Comparison of ENCODE assay signal across 26 cellular contexts in genomic region chr7:30302656-30303311, GRCh38. TPM values are rescaled to one million over a fixed set of nuclear protein-coding genes. Genes with fewer than 3 reads are reported as not detected.
DNase-seq lines count a peak whose midpoint lies in the region; ATAC-seq and TF ChIP-seq lines count a peak whose summit lies in the region.
"Had no signal": no experiment of that assay in that cellular context is flagged by ENCODE, and none has a peak within 500 bp of the region (broad histone marks: within the 10 kb centered on the region; RNA-seq: fewer than 3 reads in every experiment).

No MANE protein-coding gene starts in this region.

- H3K79me1 ChIP-seq in trophoblast cell (ENCODE audit: low read length): no peaks in the 10 kb centered on the region

- no peak overlapping the region for H3K4me3 ChIP-seq in trophoblast cell (ENCODE audit: low read depth, low read length)
- H3K4me3 ChIP-seq: BLaER1, left ventricle myocardium inferior, ovary, Peyer's patch, tibial nerve had no signal

- no peak overlapping the region for H3K18ac ChIP-seq in trophoblast cell (ENCODE audit: low read length)

- no peak overlapping the region for H2BK120ac ChIP-seq in trophoblast cell (ENCODE audit: insufficient read depth, low read length, poor library complexity)

- H3K79me2 ChIP-seq in trophoblast cell (ENCODE audit: control insufficient read depth, insufficient read depth, low read length, poor library complexity): peaks cover 9% of the 10 kb centered on the region

- H2BK5ac ChIP-seq in trophoblast cell (ENCODE audit: low read depth, low read length, poor library complexity): no peak overlapping the region

- H2AK5ac ChIP-seq in trophoblast cell (ENCODE audit: low read length): no peak overlapping the region

- TF ChIP-seq CTCF in GM20000 (IDR thresholded peaks at IDR 0.05; ENCODE audit: extremely low read depth, missing control alignments): no peak

- H3K9me3 ChIP-seq in trophoblast cell (ENCODE audit: insufficient read depth, low read depth, low read length): no peaks in the 10 kb centered on the region
- H3K9me3 ChIP-seq: left ventricle myocardium inferior, ovary, Peyer's patch, tibial nerve had no signal

- H3K27ac ChIP-seq in trophoblast cell (ENCODE audit: low read depth, low read length): no peak overlapping the region
- H3K27ac ChIP-seq: BLaER1, left ventricle myocardium inferior, ovary, Peyer's patch, tibial nerve had no signal

- no peak overlapping the region for H2AFZ ChIP-seq in trophoblast cell (ENCODE audit: insufficient read depth, low read length, poor library complexity)

- H2BK12ac ChIP-seq in trophoblast cell (ENCODE audit: low read length): no peak overlapping the region

- H3K4me2 ChIP-seq in trophoblast cell (ENCODE audit: low read length): no peak overlapping the region
- H3K4me2 ChIP-seq: BLaER1 had no signal

- H3K36me3 ChIP-seq in trophoblast cell (ENCODE audit: control insufficient read depth in 1 of 2, insufficient read depth in 2 of 2, low read length in 2 of 2): peaks cover 0 to 3% of the 10 kb centered on the region in 2 experiments
- H3K36me3 ChIP-seq: left ventricle myocardium inferior, ovary, Peyer's patch, tibial nerve had no signal

- WGBS in trophoblast cell (ENCODE audit: extremely low coverage, insufficient coverage, insufficient read length): no CpG with 5 or more reads among the region's 10 CpGs

- H3K14ac ChIP-seq in trophoblast cell (ENCODE audit: low read length): no peak overlapping the region

- H4K12ac ChIP-seq in trophoblast cell (ENCODE audit: low read depth, low read length): no peak overlapping the region

- no peak overlapping the region for H3K23ac ChIP-seq in trophoblast cell (ENCODE audit: low read length)

- H3K9ac ChIP-seq in trophoblast cell (ENCODE audit: low read length): no peak overlapping the region
- H3K9ac ChIP-seq: BLaER1 had no signal

- DNase-seq in trophoblast cell (no peak), KG1 (lab: John Stamatoyannopoulos, UW) (no peak), GM20000 (ENCODE audit: low spot score) (no peak)
- DNase-seq: activated CD4-positive, alpha-beta memory T cell treated with anti-CD3 and anti-CD28 coated beads, Interleukin-2, amount 10 ng/mL, durations not matched to agents 7 days and 5 days; activated CD4-positive, CD25-positive, alpha-beta regulatory T cell treated with anti-CD3 and anti-CD28 coated beads, Interleukin-2, amount 50 U/mL, for 72 hours; activated CD8-positive, alpha-beta memory T cell treated with anti-CD3 and anti-CD28 coated beads, Interleukin-2, amount 50 U/mL, for 4 hours; activated naive CD4-positive, alpha-beta T cell treated with Interleukin-2 at 50 U/mL for 16 hours; amniotic stem cell; DMS153; erythroblast; H7; left ventricle myocardium inferior; mesenchymal stem cell; NCI-H1092; NCI-H187 treated with DMSO at 0.1 percent for 48 hours; ovary; Peyer's patch; retina; SHP77 treated with DMSO at 0.1 percent for 48 hours had no signal

- no peaks in the 10 kb centered on the region for H3K27me3 ChIP-seq in trophoblast cell (ENCODE audit: insufficient read depth, low read length)
- H3K27me3 ChIP-seq: BLaER1, ovary, Peyer's patch, tibial nerve had no signal

- peak; percentile 11 for ATAC-seq in GM21390 (IDR thresholded peaks at IDR 0.05; ENCODE audit: unreplicated experiment)
- ATAC-seq in HG02798 (IDR thresholded peaks at IDR 0.05; ENCODE audit: poor library complexity, unreplicated experiment): peak; percentile 12
- ATAC-seq in HG03460 (IDR thresholded peaks at IDR 0.05; ENCODE audit: unreplicated experiment): peak; percentile 17
- ATAC-seq in GM19397 (IDR thresholded peaks at IDR 0.05; ENCODE audit: unreplicated experiment): no peak
- ATAC-seq: stimulated activated effector memory CD8-positive, alpha-beta T cell treated with anti-CD3 and anti-CD28 coated beads, Interleukin-12 subunit alpha, Interleukin-12 subunit beta, amount 100 ng/mL, for 72 hours had no signal

- H3K4me1 ChIP-seq in trophoblast cell (ENCODE audit: control insufficient read depth in 1 of 2, insufficient read depth in 2 of 2, low read length in 2 of 2): no peaks in the 10 kb centered on the region

- H4K8ac ChIP-seq in trophoblast cell (ENCODE audit: low read depth, low read length): no peak overlapping the region

- peak overlapping the region; percentile 52 for H3K4ac ChIP-seq in trophoblast cell (ENCODE audit: low read depth, low read length)

- H4K91ac ChIP-seq in trophoblast cell (ENCODE audit: low read depth, low read length): no peak overlapping the region

RNA-seq across cellular contexts. Expression of gene ZNRF2, which starts 18.4 kb away (rescaled TPM):
- polyA plus RNA-seq in trophoblast cell (2013): 16.3 and 17.2 TPM in 2 replicates
